8 cellular contexts compared by ENCODE assay signal in genomic region chr4:122666527-122667245, GRCh38. TPM values are rescaled to one million over a fixed set of nuclear protein-coding genes. Genes with fewer than 3 reads are reported as not detected.
DNase-seq lines count a peak whose midpoint lies in the region; ATAC-seq lines count a peak whose summit lies in the region.

No MANE protein-coding gene starts in this region.

- POLR2A ChIA-PET in T-cell (lab: Charles Lee), result no interaction called here

- no peak overlapping the region for H3K4me3 Mint-ChIP-seq in activated CD8-positive, alpha-beta memory T cell treated with anti-CD3 and anti-CD28 coated beads, Interleukin-2, amount 10 ng/mL, durations not matched to agents 7 days and 5 days
- H3K4me3 Mint-ChIP-seq in T-cell, result no peak overlapping the region
- H3K4me3 Mint-ChIP-seq in stimulated activated naive CD8-positive, alpha-beta T cell treated with anti-CD3 and anti-CD28 coated beads, Interleukin-15, amount 100 ng/mL, for 72 hours, result peak overlapping the region; percentile 1 to 64

- intact Hi-C loops in head of caudate nucleus (cut with DNase I), result no loop called here

- peak; percentile 57 for ATAC-seq in activated CD8-positive, alpha-beta memory T cell treated with anti-CD3 and anti-CD28 coated beads, Interleukin-2, amount 10 ng/mL, durations not matched to agents 7 days and 5 days
- ATAC-seq in T-cell (replicated peaks in 1 of 4) (peak in 3 of 4 experiments; percentile 20 to 52 (median 32)), GM19463 (IDR thresholded peaks at IDR 0.05; ENCODE audit: unreplicated experiment) (no peak), HG03135 (IDR thresholded peaks at IDR 0.05; ENCODE audit: unreplicated experiment) (no peak)
- ATAC-seq in stimulated activated naive CD8-positive, alpha-beta T cell treated with anti-CD3 and anti-CD28 coated beads, Interleukin-15, amount 100 ng/mL, for 72 hours, result peak; percentile 66

- no peaks in the 10 kb centered on the region for H3K9me3 Mint-ChIP-seq in activated CD8-positive, alpha-beta memory T cell treated with anti-CD3 and anti-CD28 coated beads, Interleukin-2, amount 10 ng/mL, durations not matched to agents 7 days and 5 days (ENCODE audit: low read depth)
- no peaks in the 10 kb centered on the region for H3K9me3 Mint-ChIP-seq in T-cell
- H3K9me3 Mint-ChIP-seq in stimulated activated naive CD8-positive, alpha-beta T cell treated with anti-CD3 and anti-CD28 coated beads, Interleukin-15, amount 100 ng/mL, for 72 hours, result peaks cover 0 to 5% of the 10 kb centered on the region in 2 donors

- peaks cover 8% of the 10 kb centered on the region for H3K27me3 Mint-ChIP-seq in activated CD8-positive, alpha-beta memory T cell treated with anti-CD3 and anti-CD28 coated beads, Interleukin-2, amount 10 ng/mL, durations not matched to agents 7 days and 5 days
- H3K27me3 Mint-ChIP-seq in T-cell, result no peaks in the 10 kb centered on the region
- H3K27me3 Mint-ChIP-seq in stimulated activated naive CD8-positive, alpha-beta T cell treated with anti-CD3 and anti-CD28 coated beads, Interleukin-15, amount 100 ng/mL, for 72 hours, result peaks cover 15% of the 10 kb centered on the region

- H3K27ac Mint-ChIP-seq in activated CD8-positive, alpha-beta memory T cell treated with anti-CD3 and anti-CD28 coated beads, Interleukin-2, amount 10 ng/mL, durations not matched to agents 7 days and 5 days, result peak overlapping the region; percentile 12
- H3K27ac Mint-ChIP-seq in T-cell, result peak overlapping the region in 1 of 2 donors; percentile 34
- H3K27ac Mint-ChIP-seq in stimulated activated naive CD8-positive, alpha-beta T cell treated with anti-CD3 and anti-CD28 coated beads, Interleukin-15, amount 100 ng/mL, for 72 hours, result peak overlapping the region in 1 of 2 donors; percentile 99

- peaks cover 4% of the 10 kb centered on the region for H3K36me3 Mint-ChIP-seq in activated CD8-positive, alpha-beta memory T cell treated with anti-CD3 and anti-CD28 coated beads, Interleukin-2, amount 10 ng/mL, durations not matched to agents 7 days and 5 days
- H3K36me3 Mint-ChIP-seq in T-cell, result no peaks in the 10 kb centered on the region

- DNase-seq in activated CD8-positive, alpha-beta memory T cell treated with anti-CD3 and anti-CD28 coated beads, Interleukin-2, amount 10 ng/mL, durations not matched to agents 7 days and 5 days, result no peak
- DNase-seq in activated CD8-positive, alpha-beta memory T cell treated with anti-CD3 and anti-CD28 coated beads, Interleukin-2, amount 50 U/mL, for 48 hours, result no peak
- no peak for DNase-seq in T-cell
- peak; percentile 96 for DNase-seq in fibroblast of peridontal ligament (ENCODE audit: extremely low read depth)
- DNase-seq in stimulated activated naive CD8-positive, alpha-beta T cell treated with anti-CD3 and anti-CD28 coated beads, Interleukin-15, amount 100 ng/mL, for 72 hours, result no peak
- no peak for DNase-seq in head of caudate nucleus

- CTCF ChIA-PET in activated CD8-positive, alpha-beta memory T cell treated with anti-CD3 and anti-CD28 coated beads, Interleukin-2, amount 10 ng/mL, durations not matched to agents 7 days and 5 days (lab: Charles Lee), result interaction anchor here (2.4 kb wide), 1 partner anchor 51 kb away, joined by 7 read pairs; no protein-coding TSS in a partner anchor
- CTCF ChIA-PET in T-cell (lab: Charles Lee), result interaction anchor here in 1 of 2 donors (0.6 kb wide), 1 partner anchor 18 kb away, joined by 3 read pairs; no protein-coding TSS in a partner anchor

- H3K4me1 Mint-ChIP-seq in activated CD8-positive, alpha-beta memory T cell treated with anti-CD3 and anti-CD28 coated beads, Interleukin-2, amount 10 ng/mL, durations not matched to agents 7 days and 5 days, result peaks cover 40% of the 10 kb centered on the region
- H3K4me1 Mint-ChIP-seq in T-cell, result peaks cover 17 to 40% (median 26%) of the 10 kb centered on the region in 3 donors
- H3K4me1 Mint-ChIP-seq in stimulated activated naive CD8-positive, alpha-beta T cell treated with anti-CD3 and anti-CD28 coated beads, Interleukin-15, amount 100 ng/mL, for 72 hours, result peaks cover 63% of the 10 kb centered on the region

RNA-seq across cellular contexts. Expression of gene IL21, which starts 45.8 kb away (rescaled TPM):
- under 1 TPM; 0.09 to 0.52 TPM for total RNA-seq in activated CD8-positive, alpha-beta memory T cell treated with anti-CD3 and anti-CD28 coated beads, Interleukin-2, amount 10 ng/mL, durations not matched to agents 7 days and 5 days
- under 1 TPM in 2 of 5 donors, not detected in 3; 0.20 to 0.70 TPM for total RNA-seq in T-cell

Comparison
In these comparisons a context has a peak if more than half of its experiments do, and no peak if none do; other contexts are left out.
1. ATAC-seq: peak in activated CD8-positive, alpha-beta memory T cell treated with anti-CD3 and anti-CD28 coated beads, Interleukin-2, amount 10 ng/mL, durations not matched to agents 7 days and 5 days (single experiment), T-cell (3 of 4) and stimulated activated naive CD8-positive, alpha-beta T cell treated with anti-CD3 and anti-CD28 coated beads, Interleukin-15, amount 100 ng/mL, for 72 hours (single experiment); none in GM19463 (single experiment) and HG03135 (single experiment).
2. H3K4me3 Mint-ChIP-seq: peak in stimulated activated naive CD8-positive, alpha-beta T cell treated with anti-CD3 and anti-CD28 coated beads, Interleukin-15, amount 100 ng/mL, for 72 hours (2 of 2); none in activated CD8-positive, alpha-beta memory T cell treated with anti-CD3 and anti-CD28 coated beads, Interleukin-2, amount 10 ng/mL, durations not matched to agents 7 days and 5 days (single experiment) and T-cell (0 of 3).